ENCODE assay signal across 25 cellular contexts in the genomic region with DNA sequence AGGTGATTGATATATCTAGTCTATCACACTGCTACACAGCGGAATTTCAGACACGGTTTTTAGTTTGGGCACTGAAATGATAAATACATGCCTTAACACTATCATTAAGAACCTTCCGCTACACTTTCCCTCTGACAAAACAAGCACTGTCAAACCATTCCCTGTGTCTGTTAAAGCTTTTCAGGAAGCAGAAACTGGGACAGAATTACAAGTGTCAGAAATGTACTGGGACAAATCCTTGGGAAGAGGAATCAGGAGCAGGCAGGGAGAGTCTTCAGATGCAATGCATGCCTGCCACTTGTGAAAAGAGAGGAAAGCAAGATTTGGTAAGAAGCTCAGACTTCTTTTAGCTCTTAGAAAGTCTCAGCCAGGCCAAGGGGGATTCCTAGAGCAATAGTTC.
DNase-seq lines count a peak whose midpoint lies in the region; ATAC-seq, FAIRE-seq and TF ChIP-seq lines count a peak whose summit lies in the region.
"Had no signal": no experiment of that assay in that cellular context is flagged by ENCODE, and none has a peak within 500 bp of the region (broad histone marks: within the 10 kb centered on the region; RNA-seq: fewer than 3 reads in every experiment).

No MANE protein-coding gene starts in this region.

- no peak overlapping the region for H3K14ac ChIP-seq in H1 (ENCODE audit: insufficient read length)
- no peak overlapping the region for H3K14ac ChIP-seq in neuronal stem cell (ENCODE audit: low read length)

- H3K9me3 ChIP-seq in H1 (ENCODE audit: insufficient read depth in 2 of 2, low read depth in 1 of 2, low read length in 1 of 2), result no peaks in the 10 kb centered on the region
- H3K9me3 ChIP-seq in neuronal stem cell (replicated peaks in 1 of 2; ENCODE audit: control insufficient read depth in 2 of 2, insufficient read depth in 1 of 2, low read depth in 1 of 2, low read length in 2 of 2), result no peaks in the 10 kb centered on the region
- no peaks in the 10 kb centered on the region for H3K9me3 ChIP-seq in upper lobe of right lung
- H3K9me3 ChIP-seq: BE2C; BLaER1 treated with 17β-estradiol and CSF1 and Interleukin-3, amounts not matched to agents 10 nM and 100 nM had no signal

- peak overlapping the region; percentile 87; the same call in 1 of the 2 replicates for H2AFZ ChIP-seq in GM23338
- peak overlapping the region; percentile 29; the same call in 1 of the 2 replicates for H2AFZ ChIP-seq in H1 (ENCODE audit: low read length)
- H2AFZ ChIP-seq in neuronal stem cell (ENCODE audit: low read length), result peak overlapping the region; percentile 71

- intact Hi-C loops in upper lobe of right lung (cut with DNase I), result no loop called here

- no peaks in the 10 kb centered on the region for H3K9me2 ChIP-seq in GM23338 (ENCODE audit: insufficient read depth)

- H3K27ac ChIP-seq in GM23338 (ENCODE audit: low read depth), result no peak overlapping the region
- H3K27ac ChIP-seq in H1 (ENCODE audit: low read depth, low read length), result no peak overlapping the region
- H3K27ac ChIP-seq in neuronal stem cell (replicated peaks; ENCODE audit: low read length), result no peak overlapping the region
- H3K27ac ChIP-seq in upper lobe of right lung, result no peak overlapping the region
- H3K27ac ChIP-seq: 22Rv1; BLaER1 treated with 17β-estradiol and CSF1 and Interleukin-3, amounts not matched to agents 10 nM and 100 nM had no signal

- H3K18ac ChIP-seq in H1 (ENCODE audit: extremely low read depth, low read length), result no peak overlapping the region
- H3K18ac ChIP-seq in neuronal stem cell (ENCODE audit: low read length), result no peak overlapping the region

- H3K4me1 ChIP-seq in GM23338 (ENCODE audit: insufficient read depth) (peaks cover 13% of the 10 kb centered on the region), H1 (replicated peaks in 1 of 4; ENCODE audit: control insufficient read depth in 3 of 4, insufficient read depth in 4 of 4, low read length in 3 of 4) (peaks cover 2 to 8% (median 4%) of the 10 kb centered on the region in 4 experiments; a peak in 6 of 7 replicates), neuronal stem cell (ENCODE audit: control insufficient read depth in 2 of 2, insufficient read depth in 1 of 2, low read depth in 1 of 2, low read length in 2 of 2) (peaks cover 4% of the 10 kb centered on the region in 2 donors), upper lobe of right lung (no peaks in the 10 kb centered on the region)
- H3K4me1 ChIP-seq: BE2C; BLaER1 treated with 17β-estradiol and CSF1 and Interleukin-3, amounts not matched to agents 10 nM and 100 nM; HAP-1 had no signal

- H3K79me2 ChIP-seq in GM23338 (replicated peaks; ENCODE audit: insufficient read depth) (no peaks in the 10 kb centered on the region), H1 (ENCODE audit: control insufficient read depth in 1 of 2, insufficient read depth in 2 of 2, low read length in 2 of 2) (no peaks in the 10 kb centered on the region)

- H3K27me3 Mint-ChIP-seq in GM23338 (ENCODE audit: insufficient read depth, low read depth, poor library complexity), result no peaks in the 10 kb centered on the region
- H3K27me3 Mint-ChIP-seq: CD4-positive, alpha-beta T cell had no signal

- H3K36me3 ChIP-seq in GM23338 (ENCODE audit: insufficient read depth) (no peaks in the 10 kb centered on the region), H1 (ENCODE audit: control insufficient read depth in 2 of 4, insufficient read depth in 4 of 4, low read length in 3 of 4) (no peaks in the 10 kb centered on the region), neuronal stem cell (replicated peaks in 1 of 2; ENCODE audit: control insufficient read depth in 2 of 2, insufficient read depth in 2 of 2, low read length in 2 of 2) (no peaks in the 10 kb centered on the region), upper lobe of right lung (no peaks in the 10 kb centered on the region)
- H3K36me3 ChIP-seq: BE2C; BLaER1 treated with 17β-estradiol and CSF1 and Interleukin-3, amounts not matched to agents 10 nM and 100 nM; HAP-1 had no signal

- ATAC-seq in GM23338 (no peak), GM21423 (IDR thresholded peaks at IDR 0.05; ENCODE audit: unreplicated experiment) (no peak), upper lobe of right lung (no peak)

- H3K36me3 Mint-ChIP-seq in GM23338 (ENCODE audit: low read depth), result no peaks in the 10 kb centered on the region
- H3K36me3 Mint-ChIP-seq: CD14-positive monocyte; CD8-positive, alpha-beta memory T cell had no signal

- H3K4me3 ChIP-seq in GM23338 (no peak overlapping the region), H1 (ENCODE audit: extremely low read depth in 1 of 4, insufficient read depth in 2 of 4, low read depth in 3 of 4, low read length in 4 of 4) (no peak overlapping the region), neuronal stem cell (ENCODE audit: low read length in 2 of 2) (no peak overlapping the region), upper lobe of right lung (no peak overlapping the region)
- H3K4me3 ChIP-seq: BLaER1 treated with 17β-estradiol and CSF1 and Interleukin-3, amounts not matched to agents 10 nM and 100 nM; HAP-1 had no signal

- H3K27me3 ChIP-seq in GM23338 (ENCODE audit: insufficient read depth) (no peaks in the 10 kb centered on the region), H1 (replicated peaks in 1 of 4; ENCODE audit: control insufficient read depth in 3 of 4, extremely low read depth in 1 of 4, insufficient read depth in 3 of 4, low read length in 3 of 4) (no peaks in the 10 kb centered on the region), neuronal stem cell (ENCODE audit: control insufficient read depth in 3 of 3, insufficient read depth in 3 of 3, low read depth in 1 of 3, low read length in 3 of 3) (no peaks in the 10 kb centered on the region), upper lobe of right lung (no peaks in the 10 kb centered on the region)
- H3K27me3 ChIP-seq: BE2C; BLaER1 treated with 17β-estradiol and CSF1 and Interleukin-3, amounts not matched to agents 10 nM and 100 nM had no signal

- FAIRE-seq in H1 (lab: Jason Lieb, UNC), result no peak
- FAIRE-seq: A204.1, GM12891 had no signal

- no peak overlapping the region for H3K23ac ChIP-seq in H1 (ENCODE audit: insufficient read length)
- no peak overlapping the region for H3K23ac ChIP-seq in neuronal stem cell (ENCODE audit: low read depth, low read length, poor library complexity)

- TF ChIP-seq CTCF in GM23338 (conservative IDR thresholded peaks at IDR 0.05; ENCODE audit: low read depth in 2 of 2), result no peak
- TF ChIP-seq CTCF in H1 (IDR thresholded peaks at IDR 0.05; ENCODE audit: control extremely low read depth in 1 of 3, insufficient read depth in 1 of 3, low read depth in 1 of 3, low read length in 3 of 3), result no peak
- no peak for TF ChIP-seq CTCF in upper lobe of right lung (IDR thresholded peaks at IDR 0.05)

- H3K79me1 ChIP-seq in H1 (ENCODE audit: low read depth, low read length) (no peaks in the 10 kb centered on the region), neuronal stem cell (ENCODE audit: low read depth, low read length) (no peaks in the 10 kb centered on the region)

- no peaks in the 10 kb centered on the region for H3K9me3 Mint-ChIP-seq in GM23338
- H3K9me3 Mint-ChIP-seq: HFFc6 had no signal

- CTCF ChIA-PET in H1 (lab: Charles Lee; ENCODE audit: partially characterized antibody), result interaction anchor here (1.0 to 1.2 kb wide), 2 partner anchors 22 to 76 kb away, joined by 3 to 4 read pairs; no protein-coding TSS in a partner anchor

- H2BK20ac ChIP-seq in H1 (ENCODE audit: low read length), result no peak overlapping the region

- 95% methylated on average over 3 of the region's 3 CpGs; no CpG with 5 or more reads in 1 of the 2 experiments for WGBS in H1 (ENCODE audit: extremely low coverage in 1 of 2, insufficient coverage in 1 of 2, insufficient read length in 1 of 2, insufficient replicate concordance in 2 of 2, low coverage in 1 of 2, low lambda C conversion rate in 2 of 2, missing lambda C conversion rate in 1 of 2), 2 experiments
- WGBS in neuronal stem cell (ENCODE audit: extremely low coverage in 2 of 2, insufficient read length in 2 of 2, insufficient replicate concordance in 1 of 2), 2 donors, result no CpG with 5 or more reads among the region's 3 CpGs

- H3K27ac Mint-ChIP-seq in GM23338, result no peak overlapping the region
- H3K27ac Mint-ChIP-seq: CD14-positive monocyte; CD4-positive, alpha-beta T cell; CD8-positive, alpha-beta memory T cell; HFFc6 had no signal

- no peaks in the 10 kb centered on the region for H4K20me1 ChIP-seq in GM23338 (replicated peaks; ENCODE audit: insufficient read depth)
- H4K20me1 ChIP-seq in H1 (replicated peaks in 1 of 2; ENCODE audit: control insufficient read depth in 1 of 2, insufficient read depth in 2 of 2, low read length in 2 of 2), result no peaks in the 10 kb centered on the region
- H4K20me1 ChIP-seq: BLaER1 treated with 17β-estradiol and CSF1 and Interleukin-3, amounts not matched to agents 10 nM and 100 nM had no signal

- H2BK120ac ChIP-seq in H1 (replicated peaks; ENCODE audit: low read depth, low read length) (no peak overlapping the region), neuronal stem cell (ENCODE audit: low read depth, low read length) (no peak overlapping the region)

- TF ChIP-seq RAD21 in H1 (IDR thresholded peaks at IDR 0.05 in 1 of 2, conservative IDR thresholded peaks at IDR 0.05 in 1 of 2; ENCODE audit: low read depth in 2 of 2, low read length in 2 of 2), result no peak

- H3K9ac ChIP-seq in H1 (replicated peaks in 1 of 4; ENCODE audit: extremely low read depth in 1 of 4, low read depth in 3 of 4, low read length in 3 of 4) (no peak overlapping the region), neuronal stem cell (ENCODE audit: low read depth, low read length, poor library complexity) (no peak overlapping the region)
- H3K9ac ChIP-seq: BLaER1 treated with 17β-estradiol and CSF1 and Interleukin-3, amounts not matched to agents 10 nM and 100 nM had no signal

- H3K4ac ChIP-seq in H1 (replicated peaks; ENCODE audit: insufficient read length, low read depth, low read length) (no peak overlapping the region), neuronal stem cell (ENCODE audit: low read length) (no peak overlapping the region)

- no peak for TF ChIP-seq EP300 in H1 (IDR thresholded peaks at IDR 0.05; ENCODE audit: borderline replicate concordance in 1 of 2, low read depth in 2 of 2, low read length in 2 of 2)

- POLR2A ChIA-PET in H1 (lab: Charles Lee; ENCODE audit: partially characterized antibody), result no interaction called here

- H4K8ac ChIP-seq in H1 (ENCODE audit: extremely low read depth, insufficient read depth, low read length) (no peak overlapping the region), neuronal stem cell (ENCODE audit: low read depth, low read length) (no peak overlapping the region)

- H3K4me1 Mint-ChIP-seq in GM23338, result peaks cover 18% of the 10 kb centered on the region
- H3K4me1 Mint-ChIP-seq: CD14-positive monocyte; CD8-positive, alpha-beta memory T cell had no signal

- DNase-seq in GM23338 (ENCODE audit: low spot score) (no peak), NCI-H2227 treated with DMSO at 0.1 percent for 48 hours (lab: John Stamatoyannopoulos, UW) (peak; percentile 72), H1 (ENCODE audit: low read depth in 1 of 2, low spot score in 2 of 2) (no peak), neuronal stem cell (ENCODE audit: low spot score) (no peak), upper lobe of right lung (no peak), UCSD-AML1 (lab: John Stamatoyannopoulos, UW; ENCODE audit: unreplicated experiment) (no peak), HK-2 (ENCODE audit: unreplicated experiment) (no peak)
- DNase-seq: ACHN; AML-193; BE2C; Calu3; CD4-positive, alpha-beta T cell; CD8-positive, alpha-beta memory T cell; COR-L47; DMS53; DMS79 treated with DMSO at 0.1 percent for 48 hours; GF-D8; HFFc6 had no signal

- H2BK5ac ChIP-seq in H1 (ENCODE audit: low read depth, low read length), result no peak overlapping the region
- H2BK5ac ChIP-seq in neuronal stem cell (ENCODE audit: low read length), result no peak overlapping the region

- H3F3A ChIP-seq in GM23338 (replicated peaks; ENCODE audit: low read depth), result no peaks in the 10 kb centered on the region

- no peak overlapping the region for H3K4me3 Mint-ChIP-seq in GM23338
- H3K4me3 Mint-ChIP-seq: CD14-positive monocyte; CD4-positive, alpha-beta T cell; CD8-positive, alpha-beta memory T cell; HFFc6 had no signal

- H2BK12ac ChIP-seq in H1 (ENCODE audit: low read depth, low read length) (no peak overlapping the region), neuronal stem cell (ENCODE audit: low read length) (no peak overlapping the region)

- H4K5ac ChIP-seq in H1 (ENCODE audit: insufficient read length, low read depth, low read length), result no peak overlapping the region

- no peak overlapping the region for H3K56ac ChIP-seq in H1 (replicated peaks; ENCODE audit: insufficient read length, low read depth, low read length)

- H2BK15ac ChIP-seq in H1 (ENCODE audit: low read length) (0 out of 2 replicates have a peak overlapping the region, but pooled peaks have one; percentile 63), neuronal stem cell (ENCODE audit: low read length) (no peak overlapping the region)

- no peak for TF ChIP-seq POLR2A in H1 (IDR thresholded peaks at IDR 0.05; ENCODE audit: control extremely low read depth in 1 of 2, low read depth in 2 of 2, low read length in 2 of 2)

- H4K91ac ChIP-seq in H1 (replicated peaks; ENCODE audit: insufficient read length, low read length), result no peak overlapping the region
- H4K91ac ChIP-seq in neuronal stem cell (ENCODE audit: low read depth, low read length, poor library complexity), result no peak overlapping the region

- H2AK5ac ChIP-seq in H1 (ENCODE audit: low read depth, low read length) (no peak overlapping the region), neuronal stem cell (ENCODE audit: low read depth, low read length) (no peak overlapping the region)

- no peaks in the 10 kb centered on the region for H3K23me2 ChIP-seq in H1 (ENCODE audit: low read depth, low read length)

- H3K4me2 ChIP-seq in GM23338 (no peak overlapping the region), H1 (ENCODE audit: insufficient read depth in 1 of 2, low read depth in 2 of 2, low read length in 2 of 2) (no peak overlapping the region), neuronal stem cell (ENCODE audit: insufficient read depth, low read length, poor library complexity, severe bottlenecking) (no peak overlapping the region)
- H3K4me2 ChIP-seq: BLaER1 treated with 17β-estradiol and CSF1 and Interleukin-3, amounts not matched to agents 10 nM and 100 nM had no signal

Comparison
In these comparisons a context has a peak if more than half of its experiments do, and no peak if none do; other contexts are left out.
1. H2AFZ ChIP-seq: peak in every context shown above with its lines; median percentile 87 in GM23338; 71 in neuronal stem cell; 29 in H1.